10 cellular contexts compared by ENCODE assay signal in the genomic region with DNA sequence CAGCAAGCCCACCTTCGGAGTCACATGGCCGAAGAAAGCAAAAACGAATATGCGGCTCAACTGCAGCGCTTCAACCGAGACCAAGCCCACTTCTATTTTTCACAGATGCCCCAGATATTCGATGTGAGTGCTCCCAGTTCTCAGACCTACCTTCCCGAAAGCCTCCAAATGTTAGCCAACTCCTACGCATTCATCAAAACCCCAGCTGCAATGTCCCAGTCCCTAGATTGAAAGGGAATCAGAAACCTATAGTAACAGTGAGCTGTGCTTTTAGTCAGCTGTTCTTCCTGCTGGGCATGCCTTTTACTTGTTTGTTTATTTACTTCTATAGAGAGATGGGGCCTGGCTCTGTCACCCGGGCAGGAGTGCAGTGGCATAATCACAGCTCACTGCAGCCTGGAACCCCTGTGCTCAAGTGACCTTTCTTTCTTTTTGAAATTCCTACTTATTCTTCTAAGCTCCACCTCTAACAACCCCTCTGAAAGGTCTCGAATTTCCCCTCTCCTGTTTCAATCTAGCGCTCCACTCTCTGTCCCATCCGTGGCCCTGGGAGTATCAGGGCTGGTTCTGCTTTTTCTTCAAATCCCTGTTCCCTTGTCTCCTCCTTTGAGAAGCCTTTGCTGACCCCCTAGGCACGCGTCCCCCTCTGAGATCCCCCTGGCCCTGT. TPM values are rescaled to one million over a fixed set of nuclear protein-coding genes. Genes with fewer than 3 reads are reported as not detected.
DNase-seq lines count a peak whose midpoint lies in the region; ATAC-seq and TF ChIP-seq lines count a peak whose summit lies in the region.
"Had no signal": no experiment of that assay in that cellular context is flagged by ENCODE, and none has a peak within 500 bp of the region (broad histone marks: within the 10 kb centered on the region; RNA-seq: fewer than 3 reads in every experiment).

No MANE protein-coding gene starts in this region.

- DNase-seq in CD4-positive, alpha-beta memory T cell: no peak
- DNase-seq in NT2/D1 (ENCODE audit: low read depth, low spot score) (no peak), esophagus muscularis mucosa (ENCODE audit: extremely low spot score) (no peak), posterior vena cava (ENCODE audit: low spot score) (peak; percentile 49), ACHN (no peak)
- DNase-seq in stimulated activated CD4-positive, alpha-beta T cell treated with anti-CD3 and anti-CD28 coated beads, Interleukin-4, amount 100 ng/mL, for 24 hours: no peak
- DNase-seq: NCI-H1436, T-helper 9 cell had no signal

- no peaks in the 10 kb centered on the region for H3K9me3 Mint-ChIP-seq in CD4-positive, alpha-beta memory T cell

- no peak for TF ChIP-seq CTCF in esophagus muscularis mucosa (IDR thresholded peaks at IDR 0.05)

- H3K4me1 Mint-ChIP-seq in CD4-positive, alpha-beta memory T cell: peaks cover 4 to 23% (median 12%) of the 10 kb centered on the region in 4 donors

- no peaks in the 10 kb centered on the region for H3K9me3 ChIP-seq in CD4-positive, alpha-beta memory T cell (ENCODE audit: control insufficient read depth in 1 of 2, low read length in 2 of 2)
- H3K9me3 ChIP-seq in NT2/D1 (ENCODE audit: insufficient read depth, low read length): peaks cover 7% of the 10 kb centered on the region; the same call in 1 of the 2 replicates
- H3K9me3 ChIP-seq in esophagus muscularis mucosa: no peaks in the 10 kb centered on the region

- H3K36me3 Mint-ChIP-seq in CD4-positive, alpha-beta memory T cell: peaks cover 22 to 28% of the 10 kb centered on the region in 2 donors

- WGBS in esophagus muscularis mucosa: 87% methylated on average over 15 of the region's 15 CpGs

- POLR2A ChIA-PET in CD4-positive, alpha-beta memory T cell (lab: Charles Lee; ENCODE audit: partially characterized antibody): interaction anchor here (0.9 to 1.1 kb wide), 2 partner anchors 25 to 113 kb away, joined by 3 to 4 read pairs; no protein-coding TSS in a partner anchor

- peaks cover 18% of the 10 kb centered on the region for H3K36me3 ChIP-seq in CD4-positive, alpha-beta memory T cell (ENCODE audit: insufficient read depth, low read length)
- H3K36me3 ChIP-seq in NT2/D1 (ENCODE audit: insufficient read depth, insufficient read length, low read length): peaks cover 65% of the 10 kb centered on the region
- H3K36me3 ChIP-seq in esophagus muscularis mucosa: peaks cover 35 to 68% (median 49%) of the 10 kb centered on the region in 4 donors

- no peak overlapping the region for H3K4me3 ChIP-seq in CD4-positive, alpha-beta memory T cell (ENCODE audit: low read length in 2 of 2)
- H3K4me3 ChIP-seq in NT2/D1 (ENCODE audit: insufficient read length, low read depth) (peak overlapping the region; percentile 6), esophagus muscularis mucosa (peak overlapping the region in 3 of 4 donors; percentile 31 to 45 (median 33))

- no peak for TF ChIP-seq EP300 in esophagus muscularis mucosa (IDR thresholded peaks at IDR 0.05)

- TF ChIP-seq POLR2A in esophagus muscularis mucosa (IDR thresholded peaks at IDR 0.05; ENCODE audit: low read depth): no peak

- H3K4me3 Mint-ChIP-seq in CD4-positive, alpha-beta memory T cell: peak overlapping the region in 2 of 8 donors; percentile 32 to 43

- H3K9ac ChIP-seq in NT2/D1 (ENCODE audit: insufficient read length, low read depth): peak overlapping the region; percentile 76

- ATAC-seq in GM18858 (IDR thresholded peaks at IDR 0.05; ENCODE audit: unreplicated experiment) (no peak), GM21528 (IDR thresholded peaks at IDR 0.05; ENCODE audit: low FRiP score, unreplicated experiment) (no peak)

- no peaks in the 10 kb centered on the region for H3K27me3 Mint-ChIP-seq in CD4-positive, alpha-beta memory T cell

- no peaks in the 10 kb centered on the region for H3K27me3 ChIP-seq in CD4-positive, alpha-beta memory T cell (ENCODE audit: insufficient read depth, low read length)
- H3K27me3 ChIP-seq in NT2/D1 (ENCODE audit: insufficient read depth, insufficient read length): no peaks in the 10 kb centered on the region
- H3K27me3 ChIP-seq in esophagus muscularis mucosa: no peaks in the 10 kb centered on the region

- H3K27ac ChIP-seq in CD4-positive, alpha-beta memory T cell (ENCODE audit: low read depth, low read length): no peak overlapping the region
- peak overlapping the region; percentile 85 to 92 (median 89) for H3K27ac ChIP-seq in esophagus muscularis mucosa (replicated peaks in 1 of 4)

- peaks cover 23% of the 10 kb centered on the region for H3K4me1 ChIP-seq in CD4-positive, alpha-beta memory T cell (ENCODE audit: insufficient read depth, low read length)
- H3K4me1 ChIP-seq in NT2/D1 (ENCODE audit: insufficient read depth, insufficient read length) (peaks cover 20% of the 10 kb centered on the region), esophagus muscularis mucosa (peaks cover 51 to 68% (median 64%) of the 10 kb centered on the region in 4 donors)

- CTCF ChIA-PET in CD4-positive, alpha-beta memory T cell (lab: Charles Lee; ENCODE audit: partially characterized antibody): interaction anchor here (0.7 kb wide), 1 partner anchor 119 kb away, joined by 3 read pairs; no protein-coding TSS in a partner anchor

- peak overlapping the region in 5 of 7 donors; percentile 52 to 81 (median 68) for H3K27ac Mint-ChIP-seq in CD4-positive, alpha-beta memory T cell

- in situ Hi-C loops in ACHN (cut with HindIII; ENCODE audit: low pct_ligation_motif_present, low pct_unique_long_range_greater_than_20kb, low sequenced_read_pairs): no loop called here

- intact Hi-C loops in CD4-positive, alpha-beta memory T cell (cut with micrococcal nuclease): no loop called here
- intact Hi-C loops in esophagus muscularis mucosa (cut with DNase I) (loop anchor here (10.0 kb wide), 1 partner anchor 321 kb away; the partner anchor contains the start of gene ZNF557), posterior vena cava (cut with DNase I) (no loop called here)

RNA-seq across cellular contexts. Expression of gene TRIP10, which starts 4.4 kb away (rescaled TPM):
- 1 to 10 TPM; 6.1 to 6.5 TPM for total RNA-seq in CD4-positive, alpha-beta memory T cell
- 1 to 10 TPM; 1.1 to 2.0 TPM for polyA plus RNA-seq in CD4-positive, alpha-beta memory T cell
- total RNA-seq in esophagus muscularis mucosa: 100 to 1,000 TPM in 3 of 4 donors, 10 to 100 TPM in 1; 85.8 to 148 (median 118) TPM
- total RNA-seq in posterior vena cava: 10 to 100 TPM; 83.2 to 92.6 TPM

RNA-seq across cellular contexts. Expression of gene GPR108, which starts 6.5 kb away (rescaled TPM):
- 10 to 100 TPM; 75.6 to 85.3 TPM for total RNA-seq in CD4-positive, alpha-beta memory T cell
- 100 to 1,000 TPM in 1 of 2 donors, 10 to 100 TPM in 1; 99.2 to 183 TPM for polyA plus RNA-seq in CD4-positive, alpha-beta memory T cell
- 10 to 100 TPM; 38.2 to 61.7 (median 48.2) TPM for total RNA-seq in esophagus muscularis mucosa
- total RNA-seq in posterior vena cava: 10 to 100 TPM; 39.3 to 43.4 TPM

RNA-seq across cellular contexts. Expression of gene SH2D3A, which starts 23.4 kb away (rescaled TPM):
- 10 to 100 TPM; 59.3 to 64.3 TPM for total RNA-seq in CD4-positive, alpha-beta memory T cell
- polyA plus RNA-seq in CD4-positive, alpha-beta memory T cell: 10 to 100 TPM; 26.9 to 37.9 TPM
- total RNA-seq in esophagus muscularis mucosa: under 1 TPM in 2 of 4 donors, not detected in 2; 0.33 to 0.34 TPM
- under 1 TPM; 0.37 to 0.52 TPM for total RNA-seq in posterior vena cava

RNA-seq across cellular contexts. Expression of gene C3, which starts 23.4 kb away (rescaled TPM):
- total RNA-seq in CD4-positive, alpha-beta memory T cell: 1 to 10 TPM; 1.5 to 2.2 TPM
- not detected for polyA plus RNA-seq in CD4-positive, alpha-beta memory T cell
- total RNA-seq in esophagus muscularis mucosa: 1,000 to 10,000 TPM in 1 of 4 donors, 100 to 1,000 TPM in 3; 393 to 1,020 (median 677) TPM
- total RNA-seq in posterior vena cava: 1,000 to 10,000 TPM in 1 of 2 donors, 100 to 1,000 TPM in 1; 929 to 2,763 TPM

RNA-seq across cellular contexts. Expression of gene VAV1, which starts 28.7 kb away (rescaled TPM):
- total RNA-seq in CD4-positive, alpha-beta memory T cell: 10 to 100 TPM; 82.5 to 87.6 TPM
- polyA plus RNA-seq in CD4-positive, alpha-beta memory T cell: 10 to 100 TPM; 16.0 to 23.9 TPM
- total RNA-seq in esophagus muscularis mucosa (1 to 10 TPM; 2.9 to 8.0 (median 4.1) TPM), posterior vena cava (1 to 10 TPM; 6.4 to 7.8 TPM)

Comparison
In these comparisons a context has a peak if more than half of its experiments do, and no peak if none do; other contexts are left out.
1. H3K4me3 ChIP-seq: peak in NT2/D1 (single experiment) and esophagus muscularis mucosa (3 of 4); none in CD4-positive, alpha-beta memory T cell (0 of 2).
2. RNA of gene TRIP10, which starts 4.4 kb away (total RNA-seq): 85.8 to 148 TPM in esophagus muscularis mucosa and 83.2 to 92.6 TPM in posterior vena cava; 6.1 to 6.5 TPM in CD4-positive, alpha-beta memory T cell; every median in the first group is over 10 times any median in the second.
3. RNA of gene SH2D3A, which starts 23.4 kb away (total RNA-seq): 59.3 to 64.3 TPM in CD4-positive, alpha-beta memory T cell; 0.37 to 0.52 TPM in posterior vena cava and 0.33 to 0.34 TPM in esophagus muscularis mucosa; every median in the first group is over 10 times any median in the second.